8 cellular contexts compared by ENCODE assay signal in the genomic region with DNA sequence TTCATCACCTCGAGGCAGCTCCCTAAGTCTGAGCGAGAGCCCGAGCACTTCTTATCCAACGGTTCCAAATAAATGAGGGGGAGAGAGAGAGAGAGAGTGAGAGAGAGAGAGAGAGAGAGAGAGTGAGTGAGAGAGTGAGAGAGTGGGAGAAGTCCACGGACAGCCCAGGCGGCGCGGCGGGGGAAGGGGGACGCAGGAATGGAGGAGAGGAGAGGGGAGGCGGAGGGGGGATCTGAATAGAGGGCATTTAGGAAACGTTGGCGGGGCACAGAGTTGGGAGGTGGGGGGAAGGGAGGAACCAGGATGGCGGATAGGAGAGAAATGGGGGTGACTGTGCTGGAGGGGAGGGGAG. TPM values are rescaled to one million over a fixed set of nuclear protein-coding genes. Genes with fewer than 3 reads are reported as not detected.
DNase-seq lines count a peak whose midpoint lies in the region; ATAC-seq and TF ChIP-seq lines count a peak whose summit lies in the region.

No MANE protein-coding gene starts in this region.

- H3K23ac ChIP-seq in neuronal stem cell (ENCODE audit: low read depth, low read length, poor library complexity), result no peak overlapping the region

- H2BK12ac ChIP-seq in neuronal stem cell (ENCODE audit: low read length), result peak overlapping the region; percentile 66

- peak; percentile 71 to 78 for DNase-seq in NOMO-1 (lab: John Stamatoyannopoulos, UW; ENCODE audit: unreplicated experiment in 2 of 2)
- no peak for DNase-seq in NOMO-1 treated with dmso at 0.1 percent for 144 hours (lab: John Stamatoyannopoulos, UW; ENCODE audit: unreplicated experiment)
- no peak for DNase-seq in Panc1 (ENCODE audit: low read depth, low spot score)
- DNase-seq in esophagus squamous epithelium (lab: John Stamatoyannopoulos, UW), result no peak
- DNase-seq in neuronal stem cell (ENCODE audit: low spot score), result peak; percentile 71
- DNase-seq in stimulated activated CD4-positive, alpha-beta T cell treated with anti-CD3 and anti-CD28 coated beads, Interleukin-4, amount 100 ng/mL, for 4 hours, result no peak
- DNase-seq in testis, result no peak
- DNase-seq in activated CD8-positive, alpha-beta memory T cell treated with anti-CD3 and anti-CD28 coated beads, Interleukin-2, amount 50 U/mL, for 4 hours, result no peak

- H3K27ac ChIP-seq in Panc1 (ENCODE audit: low read length) (peak overlapping the region; percentile 82), esophagus squamous epithelium (peak overlapping the region in 3 of 4 donors; percentile 15 to 82 (median 56)), neuronal stem cell (replicated peaks; ENCODE audit: low read length) (peak overlapping the region; percentile 75), testis (no peak overlapping the region)

- H4K8ac ChIP-seq in neuronal stem cell (ENCODE audit: low read depth, low read length), result no peak overlapping the region

- H3K4me1 ChIP-seq in Panc1 (ENCODE audit: control insufficient read depth, insufficient read depth, low read length), result peaks cover 47% of the 10 kb centered on the region
- H3K4me1 ChIP-seq in esophagus squamous epithelium, result peaks cover 8 to 31% (median 8%) of the 10 kb centered on the region in 3 donors
- peaks cover 2% of the 10 kb centered on the region in 2 donors for H3K4me1 ChIP-seq in neuronal stem cell (ENCODE audit: control insufficient read depth in 2 of 2, insufficient read depth in 1 of 2, low read depth in 1 of 2, low read length in 2 of 2)
- H3K4me1 ChIP-seq in testis, result peaks cover 5% of the 10 kb centered on the region

- peak overlapping the region; percentile 88 for H3K4me2 ChIP-seq in neuronal stem cell (ENCODE audit: insufficient read depth, low read length, poor library complexity, severe bottlenecking)

- peak overlapping the region; percentile 72 for H2BK5ac ChIP-seq in neuronal stem cell (ENCODE audit: low read length)

- H3K4me3 ChIP-seq in Panc1 (ENCODE audit: low read depth in 2 of 2, low read length in 2 of 2), result peak overlapping the region; percentile 79 to 81
- peak overlapping the region in 3 of 4 donors; percentile 64 to 77 (median 70) for H3K4me3 ChIP-seq in esophagus squamous epithelium
- H3K4me3 ChIP-seq in neuronal stem cell (ENCODE audit: low read length in 2 of 2), result peak overlapping the region; percentile 42 to 83
- peak overlapping the region in 1 of 2 donors; percentile 39 for H3K4me3 ChIP-seq in testis

- peak overlapping the region; percentile 69 for H2BK120ac ChIP-seq in neuronal stem cell (ENCODE audit: low read depth, low read length)

- POLR2A ChIA-PET in Panc1 (lab: Charles Lee), result interaction anchor here (0.6 to 0.7 kb wide), 2 partner anchors 262 to 1591 kb away, joined by 6 to 15 read pairs; no protein-coding TSS in a partner anchor

- TF ChIP-seq POLR2A in esophagus squamous epithelium (IDR thresholded peaks at IDR 0.05) (no peak), testis (IDR thresholded peaks at IDR 0.05) (no peak)

- no peaks in the 10 kb centered on the region for H3K27me3 ChIP-seq in Panc1 (ENCODE audit: control insufficient read depth, insufficient read depth, low read length)
- H3K27me3 ChIP-seq in esophagus squamous epithelium, result peaks cover 0 to 50% (median 2%) of the 10 kb centered on the region in 4 donors
- H3K27me3 ChIP-seq in neuronal stem cell (ENCODE audit: control insufficient read depth in 3 of 3, insufficient read depth in 3 of 3, low read depth in 1 of 3, low read length in 3 of 3), result no peaks in the 10 kb centered on the region
- H3K27me3 ChIP-seq in testis, result no peaks in the 10 kb centered on the region

- peak; percentile 38; the same call in 1 of the 2 replicates for ATAC-seq in Panc1

- in situ Hi-C loops in Panc1 (cut with HindIII; ENCODE audit: low pct_unique_long_range_greater_than_20kb, low sequenced_read_pairs), result loop anchor here (25.0 kb wide), 1 partner anchor 1070 kb away; no protein-coding TSS in a partner anchor

- intact Hi-C loops in Panc1 (cut with micrococcal nuclease; ENCODE audit: unreplicated experiment), result loop anchor here (5.0 to 10.0 kb wide), 2 partner anchors 898 to 1090 kb away; no protein-coding TSS in a partner anchor
- intact Hi-C loops in esophagus squamous epithelium (cut with DNase I), result loop anchor here (5.0 kb wide), 1 partner anchor 1090 kb away; no protein-coding TSS in a partner anchor
- intact Hi-C loops in testis (cut with DNase I; ENCODE audit: low total_unique reads), result loop anchor here (10.0 kb wide), 1 partner anchor 1098 kb away; no protein-coding TSS in a partner anchor

- H2AFZ ChIP-seq in neuronal stem cell (ENCODE audit: low read length), result peak overlapping the region; percentile 94

- no peaks in the 10 kb centered on the region for H3K9me3 ChIP-seq in Panc1 (ENCODE audit: control insufficient read depth, insufficient read depth, low read depth, low read length)
- H3K9me3 ChIP-seq in esophagus squamous epithelium, result no peaks in the 10 kb centered on the region
- peaks cover 0 to 5% of the 10 kb centered on the region in 2 donors for H3K9me3 ChIP-seq in neuronal stem cell (replicated peaks in 1 of 2; ENCODE audit: control insufficient read depth in 2 of 2, insufficient read depth in 1 of 2, low read depth in 1 of 2, low read length in 2 of 2)
- H3K9me3 ChIP-seq in testis, result no peaks in the 10 kb centered on the region

- peak overlapping the region; percentile 56 for H2AK5ac ChIP-seq in neuronal stem cell (ENCODE audit: low read depth, low read length)

- H3K18ac ChIP-seq in neuronal stem cell (ENCODE audit: low read length), result peak overlapping the region; percentile 98

- no peak overlapping the region for H3K4ac ChIP-seq in neuronal stem cell (ENCODE audit: low read length)

- H3K36me3 ChIP-seq in Panc1 (ENCODE audit: control insufficient read depth, insufficient read depth, low read length) (peaks cover 5% of the 10 kb centered on the region; the same call in 1 of the 2 replicates), esophagus squamous epithelium (no peaks in the 10 kb centered on the region), neuronal stem cell (replicated peaks in 1 of 2; ENCODE audit: control insufficient read depth in 2 of 2, insufficient read depth in 2 of 2, low read length in 2 of 2) (peaks cover 0 to 23% of the 10 kb centered on the region in 2 donors), testis (ENCODE audit: low read depth, missing control alignments) (no peaks in the 10 kb centered on the region)

- peak overlapping the region; percentile 72 for H2BK15ac ChIP-seq in neuronal stem cell (ENCODE audit: low read length)

- no TSS peak for BruUV-seq in Panc1 (replicated peaks; lab: Mats Ljungman, UMichigan)

- CTCF ChIA-PET in Panc1 (lab: Charles Lee), result interaction anchor here (1.0 to 1.5 kb wide), 3 partner anchors 89 to 1089 kb away, joined by 3 read pairs; no protein-coding TSS in a partner anchor

- 0 to 3% methylated on average over 4 to 11 of the region's 14 CpGs for WGBS in esophagus squamous epithelium, 2 donors
- WGBS in neuronal stem cell (ENCODE audit: extremely low coverage in 2 of 2, insufficient read length in 2 of 2, insufficient replicate concordance in 1 of 2), 2 donors, result no CpG with 5 or more reads among the region's 14 CpGs
- 0 to 3% methylated on average over 14 of the region's 14 CpGs for WGBS in testis, 2 donors

- peak overlapping the region; percentile 73 for H4K91ac ChIP-seq in neuronal stem cell (ENCODE audit: low read depth, low read length, poor library complexity)

- H3K9ac ChIP-seq in neuronal stem cell (ENCODE audit: low read depth, low read length, poor library complexity), result peak overlapping the region; percentile 85

- no peaks in the 10 kb centered on the region for H3K79me1 ChIP-seq in neuronal stem cell (ENCODE audit: low read depth, low read length)

- TF ChIP-seq CTCF in Panc1 (IDR thresholded peaks at IDR 0.05) (no peak), esophagus squamous epithelium (IDR thresholded peaks at IDR 0.05) (no peak), testis (IDR thresholded peaks at IDR 0.05) (no peak)

- H3K14ac ChIP-seq in neuronal stem cell (ENCODE audit: low read length), result no peak overlapping the region

RNA-seq across cellular contexts. Expression of gene BASP1, which starts 0.5 kb away (rescaled TPM):
- total RNA-seq in Panc1 (2021; ENCODE audit: unreplicated experiment) (217 TPM), esophagus squamous epithelium (10 to 100 TPM in 3 of 4 donors, 1 to 10 TPM in 1; 5.2 to 16.7 (median 13.6) TPM), testis (1 to 10 TPM; 2.1 to 2.6 TPM)
- 126 TPM for polyA plus RNA-seq in Panc1 (2012; ENCODE audit: insufficient read length)
- 313 TPM for polyA plus RNA-seq in neuronal stem cell (2013, experiment 1 of 2)
- 331 TPM for polyA plus RNA-seq in neuronal stem cell (2013, experiment 2 of 2)
- polyA plus RNA-seq in testis (ENCODE audit: insufficient read depth, low read depth, low replicate concordance), result 5.6 TPM

Comparison
In these comparisons a context has a peak if more than half of its experiments do, and no peak if none do; other contexts are left out.
1. DNase-seq: peak in NOMO-1 (2 of 2) and neuronal stem cell (single experiment); none in NOMO-1 treated with dmso at 0.1 percent for 144 hours (single experiment), Panc1 (single experiment), esophagus squamous epithelium (single experiment), stimulated activated CD4-positive, alpha-beta T cell treated with anti-CD3 and anti-CD28 coated beads, Interleukin-4, amount 100 ng/mL, for 4 hours (0 of 2), testis (single experiment) and activated CD8-positive, alpha-beta memory T cell treated with anti-CD3 and anti-CD28 coated beads, Interleukin-2, amount 50 U/mL, for 4 hours (single experiment).
2. H3K27ac ChIP-seq: peak in Panc1 (single experiment), esophagus squamous epithelium (3 of 4) and neuronal stem cell (single experiment); none in testis (0 of 2).
3. RNA of gene BASP1, which starts 0.5 kb away (total RNA-seq): 217 TPM in Panc1 (single experiment); 5.2 to 16.7 TPM in esophagus squamous epithelium and 2.1 to 2.6 TPM in testis; every median in the first group is over 10 times any median in the second.